20 cellular contexts compared by ENCODE assay signal in genomic region chr3:149296972-149297371, GRCh38. TPM values are rescaled to one million over a fixed set of nuclear protein-coding genes. Genes with fewer than 3 reads are reported as not detected.
DNase-seq lines count a peak whose midpoint lies in the region; ATAC-seq and TF ChIP-seq lines count a peak whose summit lies in the region.
"Had no signal": no experiment of that assay in that cellular context is flagged by ENCODE, and none has a peak within 500 bp of the region (broad histone marks: within the 10 kb centered on the region; RNA-seq: fewer than 3 reads in every experiment).

No MANE protein-coding gene starts in this region.

- H3K4me3 Mint-ChIP-seq in osteocyte (ENCODE audit: unreplicated experiment): no peak overlapping the region
- H3K4me3 Mint-ChIP-seq: CD4-positive, alpha-beta memory T cell had no signal

- H3K79me2 ChIP-seq in ACC112 (ENCODE audit: control insufficient read depth, insufficient read depth, low read length, unreplicated experiment): no peaks in the 10 kb centered on the region

- peak overlapping the region; percentile 94; the same call in 1 of the 2 replicates for H3K27ac ChIP-seq in ACC112 (ENCODE audit: low read depth, low read length)
- H3K27ac ChIP-seq: BLaER1 treated with 17β-estradiol and CSF1 and Interleukin-3, amounts not matched to agents 10 nM and 100 nM had no signal

- peaks cover 5% of the 10 kb centered on the region for H3K36me3 Mint-ChIP-seq in osteocyte (ENCODE audit: unreplicated experiment)
- H3K36me3 Mint-ChIP-seq: CD4-positive, alpha-beta memory T cell had no signal

- peaks cover 54% of the 10 kb centered on the region for H3K4me1 Mint-ChIP-seq in osteocyte (ENCODE audit: unreplicated experiment)

- H3K4me3 ChIP-seq in ACC112 (ENCODE audit: low read depth, low read length): no peak overlapping the region
- H3K4me3 ChIP-seq: BLaER1 treated with 17β-estradiol and CSF1 and Interleukin-3, amounts not matched to agents 10 nM and 100 nM; K562 had no signal

- no peaks in the 10 kb centered on the region for H3K36me3 ChIP-seq in ACC112 (ENCODE audit: insufficient read depth, low read length)
- H3K36me3 ChIP-seq: BLaER1 treated with 17β-estradiol and CSF1 and Interleukin-3, amounts not matched to agents 10 nM and 100 nM had no signal

- no peak for TF ChIP-seq CTCF in osteocyte (IDR thresholded peaks at IDR 0.05)

- peak; percentile 56 for DNase-seq in LHCN-M2 (ENCODE audit: low read depth)
- peak; percentile 32 for DNase-seq in amniotic epithelial cell (ENCODE audit: low read depth)
- no peak for DNase-seq in osteocyte (ENCODE audit: extremely low spot score, unreplicated experiment)
- DNase-seq in UCSD-AML1 (lab: John Stamatoyannopoulos, UW; ENCODE audit: unreplicated experiment): no peak
- DNase-seq: CD4-positive, alpha-beta memory T cell; DMS153; GOT3; NCI-H1105; NCI-H146; NCI-H2029 treated with DMSO at 0.1 percent for 48 hours; NCI-H345; NCI-H524 treated with DMSO at 0.1 percent for 48 hours; SIG-M5; SK-N-SH had no signal

- peaks cover 14% of the 10 kb centered on the region for H3K9me3 Mint-ChIP-seq in osteocyte (ENCODE audit: unreplicated experiment)
- H3K9me3 Mint-ChIP-seq: CD4-positive, alpha-beta memory T cell had no signal

- peak overlapping the region; percentile 96 for H3K27ac Mint-ChIP-seq in osteocyte (ENCODE audit: unreplicated experiment)

- peaks cover 35% of the 10 kb centered on the region for H3K4me1 ChIP-seq in ACC112 (ENCODE audit: control insufficient read depth, insufficient read depth, low read length, unreplicated experiment)

- ATAC-seq in HG03521 (IDR thresholded peaks at IDR 0.05; ENCODE audit: unreplicated experiment) (no peak), HG02798 (IDR thresholded peaks at IDR 0.05; ENCODE audit: poor library complexity, unreplicated experiment) (no peak), HG02588 (IDR thresholded peaks at IDR 0.05; ENCODE audit: unreplicated experiment) (no peak)
- ATAC-seq: K562 had no signal

- no peak overlapping the region for H2AFZ ChIP-seq in ACC112 (ENCODE audit: low read length, unreplicated experiment)

- H3K27me3 ChIP-seq in ACC112 (ENCODE audit: insufficient read depth, low read length): no peaks in the 10 kb centered on the region
- H3K27me3 ChIP-seq: BLaER1 treated with 17β-estradiol and CSF1 and Interleukin-3, amounts not matched to agents 10 nM and 100 nM had no signal

- no peaks in the 10 kb centered on the region for H3K27me3 Mint-ChIP-seq in osteocyte (ENCODE audit: unreplicated experiment)

RNA-seq across cellular contexts. Expression of gene TM4SF18, which starts 36.5 kb away (rescaled TPM):
- total RNA-seq in LHCN-M2 (2014; rRNA removed) (3.0 and 5.2 TPM in 2 replicates), osteocyte (2.2 and 3.7 TPM in 2 replicates)
- polyA plus RNA-seq in LHCN-M2 (2012): 1.0 TPM
- total RNA-seq: CD4-positive, alpha-beta memory T cell; K562 had no signal
- polyA plus RNA-seq: CD4-positive, alpha-beta memory T cell; K562 had no signal

Comparison
In these comparisons a context has a peak if more than half of its experiments do, and no peak if none do; other contexts are left out.
1. DNase-seq: peak in LHCN-M2 (single experiment) and amniotic epithelial cell (single experiment); none in osteocyte (single experiment) and UCSD-AML1 (single experiment).